In genomic region chr5:95595289-95595931, GRCh38 we compare ENCODE assay signal across 20 cellular contexts. TPM values are rescaled to one million over a fixed set of nuclear protein-coding genes. Genes with fewer than 3 reads are reported as not detected.
"Had no signal": no experiment of that assay in that cellular context is flagged by ENCODE, and none has a peak within 500 bp of the region (broad histone marks: within the 10 kb centered on the region; RNA-seq: fewer than 3 reads in every experiment).

No MANE protein-coding gene starts in this region.

- H3K4me1 ChIP-seq: gastroesophageal sphincter, lower lobe of right lung, right atrium auricular region had no signal

- H3K9me3 Mint-ChIP-seq: activated CD4-positive, alpha-beta memory T cell treated with anti-CD3 and anti-CD28 coated beads for 36 hours; activated naive CD8-positive, alpha-beta T cell treated with anti-CD3 and anti-CD28 coated beads, Interleukin-2, amount 50 U/mL, for 24 hours; activated T-helper 1 cell treated with anti-CD3 and anti-CD28 coated beads, Interleukin-12 subunit alpha, Interleukin-12 subunit beta, Interleukin-2, Interleukin-4 antibody, amounts not matched to agents 30 ng/mL and 10 ng/mL and 1 ng/mL, durations not matched to agents 14 hours and 24 hours and 36 hours; naive B cell; stimulated activated memory B cell treated with anti-CD40 and anti-IgM and Interleukin-4, amounts not matched to agents 10 μg/mL and 1 μg/mL and 100 μg/mL, for 72 hours had no signal

- H3K36me3 Mint-ChIP-seq: activated CD4-positive, alpha-beta memory T cell treated with anti-CD3 and anti-CD28 coated beads for 36 hours; naive B cell had no signal

- H3K4me3 Mint-ChIP-seq: activated CD4-positive, alpha-beta memory T cell treated with anti-CD3 and anti-CD28 coated beads for 36 hours; activated naive CD8-positive, alpha-beta T cell treated with anti-CD3 and anti-CD28 coated beads, Interleukin-2, amount 50 U/mL, for 24 hours; activated T-helper 1 cell treated with anti-CD3 and anti-CD28 coated beads, Interleukin-12 subunit alpha, Interleukin-12 subunit beta, Interleukin-2, Interleukin-4 antibody, amounts not matched to agents 30 ng/mL and 10 ng/mL and 1 ng/mL, durations not matched to agents 14 hours and 24 hours and 36 hours; naive B cell; stimulated activated memory B cell treated with anti-CD40 and anti-IgM and Interleukin-4, amounts not matched to agents 10 μg/mL and 1 μg/mL and 100 μg/mL, for 72 hours had no signal

- H3K9me3 ChIP-seq: gastroesophageal sphincter, lower lobe of right lung, right atrium auricular region, tibial nerve had no signal

- H3K27ac Mint-ChIP-seq: activated CD4-positive, alpha-beta memory T cell treated with anti-CD3 and anti-CD28 coated beads for 36 hours; activated naive CD8-positive, alpha-beta T cell treated with anti-CD3 and anti-CD28 coated beads, Interleukin-2, amount 50 U/mL, for 24 hours; activated T-helper 1 cell treated with anti-CD3 and anti-CD28 coated beads, Interleukin-12 subunit alpha, Interleukin-12 subunit beta, Interleukin-2, Interleukin-4 antibody, amounts not matched to agents 30 ng/mL and 10 ng/mL and 1 ng/mL, durations not matched to agents 14 hours and 24 hours and 36 hours; naive B cell; stimulated activated memory B cell treated with anti-CD40 and anti-IgM and Interleukin-4, amounts not matched to agents 10 μg/mL and 1 μg/mL and 100 μg/mL, for 72 hours had no signal

- H3K27me3 ChIP-seq: gastroesophageal sphincter, right atrium auricular region, tibial nerve had no signal

- H3K36me3 ChIP-seq: lower lobe of right lung, right atrium auricular region had no signal

- H3K4me1 Mint-ChIP-seq: naive B cell had no signal

- DNase-seq: activated CD4-positive, alpha-beta memory T cell treated with anti-CD3 and anti-CD28 coated beads for 36 hours; activated CD4-positive, alpha-beta T cell treated with anti-CD3 and anti-CD28 coated beads for 1 hour; activated CD8-positive, alpha-beta memory T cell treated with anti-CD3 and anti-CD28 coated beads, Interleukin-2, amount 50 U/mL, for 48 hours; activated naive CD4-positive, alpha-beta T cell treated with Interleukin-2 at 50 U/mL for 16 hours; activated naive CD8-positive, alpha-beta T cell treated with anti-CD3 and anti-CD28 coated beads, Interleukin-2, amount 50 U/mL, for 24 hours; central memory CD4-positive, alpha-beta T cell; cortex of kidney; effector CD8-positive, alpha-beta T cell; hippocampal formation; kidney glomerular epithelial cell; lower lobe of right lung; midbrain; naive B cell; T1000 had no signal

- H3K27ac ChIP-seq: gastroesophageal sphincter, lower lobe of right lung, tibial nerve had no signal

- H3K4me2 ChIP-seq: smooth muscle cell had no signal

- H3K4me3 ChIP-seq: gastroesophageal sphincter, lower lobe of right lung, right atrium auricular region, smooth muscle cell, tibial nerve had no signal

- ATAC-seq: activated naive CD8-positive, alpha-beta T cell treated with anti-CD3 and anti-CD28 coated beads, Interleukin-2, amount 50 U/mL, for 24 hours; gastroesophageal sphincter; stimulated activated memory B cell treated with anti-CD40 and anti-IgM and Interleukin-4, amounts not matched to agents 10 μg/mL and 1 μg/mL and 100 μg/mL, for 72 hours had no signal

- H3K27me3 Mint-ChIP-seq: activated CD4-positive, alpha-beta memory T cell treated with anti-CD3 and anti-CD28 coated beads for 36 hours; activated naive CD8-positive, alpha-beta T cell treated with anti-CD3 and anti-CD28 coated beads, Interleukin-2, amount 50 U/mL, for 24 hours; naive B cell; stimulated activated memory B cell treated with anti-CD40 and anti-IgM and Interleukin-4, amounts not matched to agents 10 μg/mL and 1 μg/mL and 100 μg/mL, for 72 hours had no signal

RNA-seq across cellular contexts. Expression of gene GPR150, which starts 24.5 kb away (rescaled TPM):
- total RNA-seq: right atrium auricular region had no signal
